32 cellular contexts compared by ENCODE assay signal in genomic region chr19:7912144-7912696, GRCh38. TPM values are rescaled to one million over a fixed set of nuclear protein-coding genes. Genes with fewer than 3 reads are reported as not detected.
"Had no signal": no experiment of that assay in that cellular context is flagged by ENCODE, and none has a peak within 500 bp of the region (broad histone marks: within the 10 kb centered on the region; RNA-seq: fewer than 3 reads in every experiment).

No MANE protein-coding gene starts in this region.

- FAIRE-seq: frontal cortex, TTC549 had no signal

- H3K9me3 Mint-ChIP-seq: activated naive CD8-positive, alpha-beta T cell treated with anti-CD3 and anti-CD28 coated beads for 36 hours; mesothelial cell of epicardium; naive thymus-derived CD8-positive, alpha-beta T cell; stimulated activated naive B cell treated with anti-CD40 and anti-IgM and Interleukin-4, amounts not matched to agents 10 μg/mL and 1 μg/mL and 100 μg/mL, for 72 hours; T-helper 1 cell treated with Interleukin-12 subunit alpha and Interleukin-12 subunit beta and Interleukin-4 antibody, amounts not matched to agents 30 μg/mL and 1 μg/mL, for 36 hours had no signal

- H3K27ac Mint-ChIP-seq: activated naive CD8-positive, alpha-beta T cell treated with anti-CD3 and anti-CD28 coated beads for 36 hours; mesothelial cell of epicardium; naive thymus-derived CD8-positive, alpha-beta T cell; progenitor cell of endocrine pancreas; T-helper 1 cell treated with Interleukin-12 subunit alpha and Interleukin-12 subunit beta and Interleukin-4 antibody, amounts not matched to agents 30 μg/mL and 1 μg/mL, for 36 hours had no signal

- H3K4me3 ChIP-seq: adrenal gland, body of pancreas, coronary artery, dorsolateral prefrontal cortex, hepatocyte, smooth muscle cell, stomach, thyroid gland had no signal

- DNase-seq: activated CD4-positive, alpha-beta T cell treated with anti-CD3 and anti-CD28 coated beads for 48 hours; activated CD4-positive, alpha-beta T cell treated with anti-CD3 and anti-CD28 coated beads, Interleukin-2, amount 50 U/mL, for 48 hours; activated CD8-positive, alpha-beta memory T cell treated with anti-CD3 and anti-CD28 coated beads for 24 hours; activated effector memory CD4-positive, alpha-beta T cell treated with Interleukin-2 at 50 U/mL for 16 hours; activated naive CD4-positive, alpha-beta T cell treated with Interleukin-2 at 50 U/mL for 16 hours; activated naive CD8-positive, alpha-beta T cell treated with anti-CD3 and anti-CD28 coated beads for 36 hours; dorsolateral prefrontal cortex; effector memory CD4-positive, alpha-beta T cell; islet precursor cell; stimulated activated CD4-positive, alpha-beta T cell treated with anti-CD3 and anti-CD28 coated beads, Interleukin-15, amount 100 ng/mL, for 24 hours; stimulated activated CD4-positive, alpha-beta T cell treated with anti-CD3 and anti-CD28 coated beads, Interleukin-2, amount 100 ng/mL, for 24 hours; stimulated activated naive B cell treated with anti-CD40 and anti-IgM and Interleukin-4, amounts not matched to agents 10 μg/mL and 1 μg/mL and 100 μg/mL, for 72 hours; stomach; SW 1271; T-helper 9 cell; thyroid gland had no signal

- H3K9me3 ChIP-seq: adrenal gland, body of pancreas, stomach, thyroid gland had no signal

- ATAC-seq: activated CD4-positive, CD25-positive, alpha-beta regulatory T cell treated with anti-CD3 and anti-CD28 coated beads, Interleukin-2, amount 50 U/mL, for 24 hours; body of pancreas; naive thymus-derived CD8-positive, alpha-beta T cell; stimulated activated naive B cell treated with anti-CD40 and anti-IgM and Interleukin-4, amounts not matched to agents 10 μg/mL and 1 μg/mL and 100 μg/mL, for 72 hours had no signal

- H2AFZ ChIP-seq: hepatocyte had no signal

- H3K27me3 ChIP-seq: thyroid gland had no signal

- H3K4me3 Mint-ChIP-seq: activated naive CD8-positive, alpha-beta T cell treated with anti-CD3 and anti-CD28 coated beads for 36 hours; mesothelial cell of epicardium; naive thymus-derived CD8-positive, alpha-beta T cell; stimulated activated naive B cell treated with anti-CD40 and anti-IgM and Interleukin-4, amounts not matched to agents 10 μg/mL and 1 μg/mL and 100 μg/mL, for 72 hours; T-helper 1 cell treated with Interleukin-12 subunit alpha and Interleukin-12 subunit beta and Interleukin-4 antibody, amounts not matched to agents 30 μg/mL and 1 μg/mL, for 36 hours had no signal

- H3K27ac ChIP-seq: adrenal gland, body of pancreas, coronary artery, dorsolateral prefrontal cortex, hepatocyte, stomach, thyroid gland, VCaP had no signal

- H3K4me2 ChIP-seq: hepatocyte, smooth muscle cell had no signal

RNA-seq across cellular contexts. Expression of gene TGFBR3L, which starts 2.4 kb away (rescaled TPM):
- total RNA-seq: frontal cortex, hepatocyte, omental fat pad, stomach, thyroid gland, urinary bladder had no signal

RNA-seq across cellular contexts. Expression of gene CTXN1, which starts 13.7 kb away (rescaled TPM):
- total RNA-seq: naive thymus-derived CD8-positive, alpha-beta T cell had no signal
- polyA plus RNA-seq: naive thymus-derived CD8-positive, alpha-beta T cell had no signal

RNA-seq across cellular contexts. Expression of gene LRRC8E, which starts 23.9 kb away (rescaled TPM):
- total RNA-seq: activated naive CD8-positive, alpha-beta T cell treated with anti-CD3 and anti-CD28 coated beads for 36 hours; frontal cortex; naive thymus-derived CD8-positive, alpha-beta T cell had no signal
- polyA plus RNA-seq: aorta; naive thymus-derived CD8-positive, alpha-beta T cell had no signal
